7 cellular contexts compared by ENCODE assay signal in the genomic region with DNA sequence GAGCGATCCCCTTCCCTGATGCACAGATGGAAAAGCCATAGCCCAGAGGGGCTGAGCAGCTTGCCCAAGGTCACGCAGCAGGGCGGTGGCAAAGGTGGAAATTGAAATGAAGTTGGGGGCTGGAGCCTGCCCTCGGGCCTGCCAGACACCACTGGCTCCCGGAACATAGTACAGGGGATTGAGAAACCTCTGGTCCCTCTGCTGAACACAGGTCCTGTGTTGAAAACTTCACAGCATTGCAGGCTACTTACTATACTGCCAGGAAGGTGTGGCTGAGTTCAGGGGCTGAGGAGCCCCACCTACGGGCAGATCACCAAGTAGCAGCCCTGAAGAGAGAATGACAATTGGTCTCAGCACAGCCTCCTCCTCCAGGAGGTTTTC.
DNase-seq lines count a peak whose midpoint lies in the region; ATAC-seq and TF ChIP-seq lines count a peak whose summit lies in the region.

No MANE protein-coding gene starts in this region.

- 61% methylated on average over 6 of the region's 6 CpGs for WGBS in prostate gland

- no peak overlapping the region for H3K27ac Mint-ChIP-seq in activated naive CD4-positive, alpha-beta T cell treated with anti-CD3 and anti-CD28 coated beads, Interleukin-2, amount 50 U/mL, for 72 hours

- TF ChIP-seq POLR2A in prostate gland (IDR thresholded peaks at IDR 0.05) = no peak

- no peaks in the 10 kb centered on the region for H3K9me3 ChIP-seq in prostate gland

- H3K4me3 ChIP-seq in epithelial cell of esophagus (ENCODE audit: low read length) (no peak overlapping the region), prostate gland (no peak overlapping the region)

- DNase-seq in NCI-H82 (lab: John Stamatoyannopoulos, UW) (peak; percentile 81), epithelial cell of esophagus (ENCODE audit: low read depth) (peak; percentile 15), prostate gland (ENCODE audit: low spot score) (peak; percentile 76), NCI-H226 (no peak), inferior parietal cortex (ENCODE audit: extremely low spot score) (no peak)
- no peak for DNase-seq in activated naive CD4-positive, alpha-beta T cell treated with anti-CD3 and anti-CD28 coated beads, Interleukin-2, amount 50 U/mL, for 72 hours (ENCODE audit: low spot score in 2 of 2)

- peaks cover 14% of the 10 kb centered on the region for H3K4me1 ChIP-seq in prostate gland (replicated peaks)

- intact Hi-C loops in prostate gland (cut with DNase I) = loop anchor here (10.0 kb wide), 1 partner anchor 245 kb away; no protein-coding TSS in a partner anchor

- H3K27ac ChIP-seq in prostate gland = peak overlapping the region; percentile 71 to 83

- H3K36me3 ChIP-seq in prostate gland = no peaks in the 10 kb centered on the region

- H3K36me3 Mint-ChIP-seq in activated naive CD4-positive, alpha-beta T cell treated with anti-CD3 and anti-CD28 coated beads, Interleukin-2, amount 50 U/mL, for 72 hours = no peaks in the 10 kb centered on the region

- TF ChIP-seq CTCF in GM12872 (IDR thresholded peaks at IDR 0.05; ENCODE audit: insufficient read depth, low read depth, low read length) (0 out of 3 replicates have a peak, but pooled peaks have one; percentile 13), epithelial cell of esophagus (IDR thresholded peaks at IDR 0.05; ENCODE audit: insufficient read depth, low read depth, low read length, missing control alignments) (peak; percentile 34), prostate gland (IDR thresholded peaks at IDR 0.05) (peak in 3 of 4 experiments; percentile 18 to 44 (median 40))

- H3K9me3 Mint-ChIP-seq in activated naive CD4-positive, alpha-beta T cell treated with anti-CD3 and anti-CD28 coated beads, Interleukin-2, amount 50 U/mL, for 72 hours = no peaks in the 10 kb centered on the region

- no peaks in the 10 kb centered on the region for H3K27me3 ChIP-seq in prostate gland (replicated peaks; ENCODE audit: insufficient read depth)

- ATAC-seq in activated naive CD4-positive, alpha-beta T cell treated with anti-CD3 and anti-CD28 coated beads, Interleukin-2, amount 50 U/mL, for 72 hours = no peak

Comparison
In these comparisons a context has a peak if more than half of its experiments do, and no peak if none do; other contexts are left out.
1. DNase-seq: peak in NCI-H82 (single experiment), epithelial cell of esophagus (single experiment) and prostate gland (single experiment); none in NCI-H226 (single experiment), activated naive CD4-positive, alpha-beta T cell treated with anti-CD3 and anti-CD28 coated beads, Interleukin-2, amount 50 U/mL, for 72 hours (0 of 2) and inferior parietal cortex (single experiment).
2. Peak in every context shown above with its lines, with median percentiles within 50 percentile points of each other: CTCF ChIP-seq.